In the genomic region with DNA sequence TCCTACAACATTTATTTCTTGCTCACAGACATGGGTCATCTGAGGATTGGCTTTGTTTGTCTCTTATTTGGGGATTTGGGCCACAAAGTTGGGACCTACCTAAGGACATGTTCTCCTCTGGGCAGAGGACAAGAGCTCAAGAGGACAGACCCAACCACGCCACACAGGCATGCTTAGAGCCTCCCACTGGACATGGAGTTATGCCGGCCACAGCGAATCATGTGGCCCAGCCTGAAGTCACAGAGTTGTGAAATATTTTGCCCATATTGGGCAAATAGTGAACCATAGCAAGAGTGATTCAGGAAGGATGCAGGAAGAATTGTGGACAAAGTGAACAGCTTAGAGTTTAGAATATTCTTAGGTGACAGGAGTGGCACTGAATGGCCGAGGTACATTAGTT, we compare ENCODE assay signal across 9 cellular contexts. TPM values are rescaled to one million over a fixed set of nuclear protein-coding genes. Genes with fewer than 3 reads are reported as not detected.
DNase-seq lines count a peak whose midpoint lies in the region; ATAC-seq, FAIRE-seq and TF ChIP-seq lines count a peak whose summit lies in the region.
"Had no signal": no experiment of that assay in that cellular context is flagged by ENCODE, and none has a peak within 500 bp of the region (broad histone marks: within the 10 kb centered on the region; RNA-seq: fewer than 3 reads in every experiment).

No MANE protein-coding gene starts in this region.

- H3K27me3 ChIP-seq in endothelial cell of umbilical vein (ENCODE audit: control insufficient read depth in 2 of 2, insufficient read depth in 2 of 2, low read length in 2 of 2) (no peaks in the 10 kb centered on the region), lower lobe of right lung (ENCODE audit: low read depth) (no peaks in the 10 kb centered on the region), tibial artery (no peaks in the 10 kb centered on the region)

- no peaks in the 10 kb centered on the region for H4K20me1 ChIP-seq in endothelial cell of umbilical vein (replicated peaks; ENCODE audit: control insufficient read depth, extremely low read depth, insufficient read depth, low read length)

- intact Hi-C loops in endothelial cell of umbilical vein (cut with micrococcal nuclease) (loop anchor here (10.0 kb wide), 1 partner anchor 1126 kb away; no protein-coding TSS in a partner anchor), lower lobe of right lung (cut with DNase I) (no loop called here), tibial artery (cut with DNase I; ENCODE audit: low total_unique reads) (loop anchor here (5.0 kb wide), 1 partner anchor 209 kb away; no protein-coding TSS in a partner anchor)

- H3K27ac ChIP-seq in endothelial cell of umbilical vein (ENCODE audit: insufficient read depth, low read depth, low read length) (no peak overlapping the region), lower lobe of right lung (peak overlapping the region; percentile 58), tibial artery (peak overlapping the region; percentile 67 to 75)

- no peaks in the 10 kb centered on the region for H3K36me3 ChIP-seq in endothelial cell of umbilical vein (ENCODE audit: control insufficient read depth in 2 of 2, extremely low read depth in 1 of 2, insufficient read depth in 2 of 2, low read length in 2 of 2)
- peaks cover 8% of the 10 kb centered on the region for H3K36me3 ChIP-seq in lower lobe of right lung
- peaks cover 0 to 6% (median 0%) of the 10 kb centered on the region in 3 donors for H3K36me3 ChIP-seq in tibial artery

- CTCF ChIA-PET in endothelial cell of umbilical vein (lab: Charles Lee): interaction anchor here (1.0 to 5.8 kb wide), 10 partner anchors 10 to 204 kb away, joined by 3 to 105 read pairs (median 8); partner anchors contain the start of gene TRAK1

- peak; percentile 74 to 86 for ATAC-seq in lower lobe of right lung
- ATAC-seq in GM18909 (IDR thresholded peaks at IDR 0.05; ENCODE audit: poor library complexity, unreplicated experiment): no peak

- H3K9me3 ChIP-seq in endothelial cell of umbilical vein (replicated peaks; ENCODE audit: control insufficient read depth, insufficient read depth, low read length): no peaks in the 10 kb centered on the region
- H3K9me3 ChIP-seq in lower lobe of right lung: no peaks in the 10 kb centered on the region
- no peaks in the 10 kb centered on the region for H3K9me3 ChIP-seq in tibial artery

- H3K4me3 ChIP-seq in endothelial cell of umbilical vein (replicated peaks in 1 of 3; ENCODE audit: insufficient read depth in 1 of 3, low read depth in 1 of 3, low read length in 3 of 3) (no peak overlapping the region), lower lobe of right lung (no peak overlapping the region), tibial artery (no peak overlapping the region)

- H2AFZ ChIP-seq in endothelial cell of umbilical vein (ENCODE audit: low read depth, low read length): no peak overlapping the region

- H3K9ac ChIP-seq in endothelial cell of umbilical vein (replicated peaks; ENCODE audit: extremely low read depth, insufficient read depth, low read length): no peak overlapping the region

- dilution Hi-C loops in endothelial cell of umbilical vein (cut with MboI; ENCODE audit: extremely low pct_ligation_motif_present, low sequenced_read_pairs): no loop called here

- no peaks in the 10 kb centered on the region for H3K9me1 ChIP-seq in endothelial cell of umbilical vein (replicated peaks; ENCODE audit: control insufficient read depth, extremely low read depth, insufficient read depth, low read length)

- TF ChIP-seq POLR2A in endothelial cell of umbilical vein (IDR thresholded peaks at IDR 0.05; ENCODE audit: low read depth, low read length): no peak

- DNase-seq in M059J (ENCODE audit: low read depth) (peak; percentile 35), endothelial cell of umbilical vein (ENCODE audit: low read depth, low spot score) (peak; percentile 28), lower lobe of right lung (peak; percentile 67), tibial artery (peak; percentile 80 to 86), dedifferentiated amniotic fluid mesenchymal stem cell (ENCODE audit: extremely low spot score) (no peak), amniotic stem cell (lab: John Stamatoyannopoulos, UW) (no peak), NCI-H128 (lab: John Stamatoyannopoulos, UW; ENCODE audit: unreplicated experiment) (no peak)
- DNase-seq: activated naive CD4-positive, alpha-beta T cell had no signal

- no peak overlapping the region for H3K4me2 ChIP-seq in endothelial cell of umbilical vein (ENCODE audit: insufficient read depth, low read length)

- H3K79me2 ChIP-seq in endothelial cell of umbilical vein (ENCODE audit: control insufficient read depth, insufficient read depth, low read length): peaks cover 15% of the 10 kb centered on the region

- POLR2A ChIA-PET in endothelial cell of umbilical vein (lab: Charles Lee): no interaction called here

- H3K4me1 ChIP-seq in endothelial cell of umbilical vein (ENCODE audit: control insufficient read depth, extremely low read depth, insufficient read depth, low read length): peaks cover 39% of the 10 kb centered on the region
- peaks cover 57% of the 10 kb centered on the region for H3K4me1 ChIP-seq in lower lobe of right lung
- H3K4me1 ChIP-seq in tibial artery: peaks cover 0 to 60% (median 40%) of the 10 kb centered on the region in 4 donors

- no TSS peak for BruUV-seq in endothelial cell of umbilical vein (replicated peaks; lab: Mats Ljungman, UMichigan)

- peak; percentile 8 for FAIRE-seq in endothelial cell of umbilical vein (lab: Jason Lieb, UNC)

- TF ChIP-seq CTCF in endothelial cell of umbilical vein (IDR thresholded peaks at IDR 0.05; ENCODE audit: extremely low read depth in 1 of 2, insufficient read depth in 1 of 2, low read depth in 1 of 2, low read length in 2 of 2) (no peak), lower lobe of right lung (IDR thresholded peaks at IDR 0.05) (no peak), tibial artery (IDR thresholded peaks at IDR 0.05) (no peak)

TF ChIP-seq in endothelial cell of umbilical vein, 7 proteins besides CTCF, POLR2A, EP300 and RAD21:
- no peak for TF ChIP-seq POLR2AphosphoS5 (IDR thresholded peaks at IDR 0.05; ENCODE audit: insufficient read depth, low read depth, low read length)
- no peak for TF ChIP-seq EZH2 (IDR thresholded peaks at IDR 0.05; ENCODE audit: borderline replicate concordance, low read depth, low read length, severe bottlenecking)
- TF ChIP-seq JUN (IDR thresholded peaks at IDR 0.05; ENCODE audit: borderline replicate concordance, insufficient read depth, insufficient read length, low read depth): no peak
- no peak for TF ChIP-seq MYC (IDR thresholded peaks at IDR 0.05; ENCODE audit: low read depth, low read length)
- no peak for TF ChIP-seq GATA2 (IDR thresholded peaks at IDR 0.05; ENCODE audit: insufficient read depth, insufficient read length, low read depth, low read length)
- no peak for TF ChIP-seq MAX (IDR thresholded peaks at IDR 0.05; ENCODE audit: insufficient read depth, insufficient read length)
- TF ChIP-seq FOS (IDR thresholded peaks at IDR 0.05; ENCODE audit: borderline replicate concordance, insufficient read depth, low read length): no peak

RNA-seq across cellular contexts. Expression of gene TRAK1, which starts 9.9 kb away (rescaled TPM):
- 6.4 and 9.6 TPM in 2 replicates for total RNA-seq in M059J (2014; rRNA removed; shearing (Covaris generic))
- total RNA-seq in endothelial cell of umbilical vein (59.6 and 66.6 TPM in 2 replicates), lower lobe of right lung (50.6 TPM)
- 38.5 and 39.6 TPM in 2 replicates for polyA plus RNA-seq in endothelial cell of umbilical vein
- polyA plus RNA-seq in endothelial cell of umbilical vein (2011; cell fraction: cytosol; rRNA removed): 34.3 and 37.3 TPM in 2 replicates
- 76.1 and 85.0 TPM in 2 replicates for polyA plus RNA-seq in endothelial cell of umbilical vein (2011; cell fraction: nucleus; rRNA removed)
- 27.4 and 30.8 TPM in 2 replicates for polyA plus RNA-seq in endothelial cell of umbilical vein (2012)
- polyA minus RNA-seq in endothelial cell of umbilical vein: 62.1 and 74.0 TPM in 2 replicates
- 11.1 TPM for polyA minus RNA-seq in endothelial cell of umbilical vein (2011; cell fraction: cytosol; rRNA and poly(A)+ RNA removed)
- 73.1 and 82.9 TPM in 2 replicates for polyA minus RNA-seq in endothelial cell of umbilical vein (2011; cell fraction: nucleus; rRNA and poly(A)+ RNA removed)

Comparison
In these comparisons a context has a peak if more than half of its experiments do, and no peak if none do; other contexts are left out.
1. DNase-seq: peak in M059J (single experiment), endothelial cell of umbilical vein (single experiment), lower lobe of right lung (single experiment) and tibial artery (2 of 2); none in dedifferentiated amniotic fluid mesenchymal stem cell (single experiment), amniotic stem cell (single experiment) and NCI-H128 (single experiment).